Comparison of ENCODE assay signal across 8 cellular contexts in genomic region chr7:27873981-27874957, GRCh38.
DNase-seq lines count a peak whose midpoint lies in the region; ATAC-seq, FAIRE-seq and TF ChIP-seq lines count a peak whose summit lies in the region.

No MANE protein-coding gene starts in this region.

- H2BK20ac ChIP-seq in H1 (ENCODE audit: low read length) = no peak overlapping the region

- CTCF ChIA-PET in A549 (lab: Yijun Ruan, JAX) = interaction anchor here (1.0 to 1.2 kb wide), 2 partner anchors 25 to 685 kb away, joined by 3 to 4 read pairs; no protein-coding TSS in a partner anchor
- CTCF ChIA-PET in H1 (lab: Charles Lee; ENCODE audit: partially characterized antibody) = no interaction called here

- TF ChIP-seq POLR2A in A549 (IDR thresholded peaks at IDR 0.05; ENCODE audit: low read length) (no peak), H1 (IDR thresholded peaks at IDR 0.05; ENCODE audit: control extremely low read depth in 1 of 2, low read depth in 2 of 2, low read length in 2 of 2) (no peak), GM12892 (IDR thresholded peaks at IDR 0.05; ENCODE audit: low read depth, low read length) (no peak)

- no peak overlapping the region for H3K14ac ChIP-seq in H1 (ENCODE audit: insufficient read length)

- peak overlapping the region; percentile 62 for H3K4me2 ChIP-seq in A549
- H3K4me2 ChIP-seq in H1 (ENCODE audit: insufficient read depth in 1 of 2, low read depth in 2 of 2, low read length in 2 of 2) = no peak overlapping the region

- no peak overlapping the region for H2BK15ac ChIP-seq in H1 (ENCODE audit: low read length)

- H4K20me1 ChIP-seq in H1 (replicated peaks in 1 of 2; ENCODE audit: control insufficient read depth in 1 of 2, insufficient read depth in 2 of 2, low read length in 2 of 2) = no peaks in the 10 kb centered on the region

- H3K23ac ChIP-seq in H1 (ENCODE audit: insufficient read length) = no peak overlapping the region

- POLR2A ChIA-PET in A549 (lab: Yijun Ruan, JAX) (no interaction called here), H1 (lab: Charles Lee; ENCODE audit: partially characterized antibody) (interaction anchor here (1.1 kb wide), 1 partner anchor 7 kb away, joined by 3 read pairs; no protein-coding TSS in a partner anchor)

- H2BK12ac ChIP-seq in H1 (ENCODE audit: low read depth, low read length) = no peak overlapping the region

- no peak overlapping the region for H2BK120ac ChIP-seq in H1 (replicated peaks; ENCODE audit: low read depth, low read length)

- DNase-seq in A549 (ENCODE audit: low read depth in 1 of 2, low spot score in 1 of 2) (peak in 1 of 2 experiments; percentile 7), LoVo (ENCODE audit: low spot score) (peak; percentile 52), H1 (ENCODE audit: low read depth in 1 of 2, low spot score in 2 of 2) (no peak), midbrain (lab: John Stamatoyannopoulos, UW) (peak; percentile 70), GM12892 (ENCODE audit: insufficient read length) (no peak), NCI-H1694 (lab: John Stamatoyannopoulos, UW) (no peak), GM10266 (ENCODE audit: extremely low spot score) (no peak), NCI-H526 treated with DMSO at 0.1 percent for 48 hours (lab: John Stamatoyannopoulos, UW) (no peak)

- H3K27ac ChIP-seq in A549 (peak overlapping the region in 1 of 2 experiments; percentile 10; a peak in 2 of 6 replicates), H1 (ENCODE audit: low read depth, low read length) (peak overlapping the region; percentile 44; the same call in 1 of the 2 replicates)

- H3K27me3 ChIP-seq in H1 (replicated peaks in 1 of 4; ENCODE audit: control insufficient read depth in 3 of 4, extremely low read depth in 1 of 4, insufficient read depth in 3 of 4, low read length in 3 of 4) = no peaks in the 10 kb centered on the region

- H3K23me2 ChIP-seq in H1 (ENCODE audit: low read depth, low read length) = no peaks in the 10 kb centered on the region

- no peaks in the 10 kb centered on the region for H3K9me3 ChIP-seq in A549
- no peaks in the 10 kb centered on the region for H3K9me3 ChIP-seq in H1 (ENCODE audit: insufficient read depth in 2 of 2, low read depth in 1 of 2, low read length in 1 of 2)

- H2AFZ ChIP-seq in H1 (ENCODE audit: low read length) = no peak overlapping the region

- no peak overlapping the region for H3K9ac ChIP-seq in H1 (replicated peaks in 1 of 4; ENCODE audit: extremely low read depth in 1 of 4, low read depth in 3 of 4, low read length in 3 of 4)

- H3K79me1 ChIP-seq in H1 (ENCODE audit: low read depth, low read length) = no peaks in the 10 kb centered on the region

- H2BK5ac ChIP-seq in H1 (ENCODE audit: low read depth, low read length) = no peak overlapping the region

- no peak overlapping the region for H3K4me3 ChIP-seq in A549
- H3K4me3 ChIP-seq in H1 (ENCODE audit: extremely low read depth in 1 of 4, insufficient read depth in 2 of 4, low read depth in 3 of 4, low read length in 4 of 4) = no peak overlapping the region

- no peak overlapping the region for H4K8ac ChIP-seq in H1 (ENCODE audit: extremely low read depth, insufficient read depth, low read length)

- no peak overlapping the region for H3K56ac ChIP-seq in H1 (replicated peaks; ENCODE audit: insufficient read length, low read depth, low read length)

- TF ChIP-seq CTCF in A549 (IDR thresholded peaks at IDR 0.05) (no peak), H1 (IDR thresholded peaks at IDR 0.05; ENCODE audit: control extremely low read depth in 1 of 3, insufficient read depth in 1 of 3, low read depth in 1 of 3, low read length in 3 of 3) (no peak), GM10266 (IDR thresholded peaks at IDR 0.05; ENCODE audit: control insufficient read depth, insufficient read depth, low read depth, missing control alignments) (no peak)

- FAIRE-seq in A549 (lab: Jason Lieb, UNC) (peak; percentile 7), H1 (lab: Jason Lieb, UNC) (no peak), GM12892 (lab: Jason Lieb, UNC) (no peak)

- no peak overlapping the region for H3K4ac ChIP-seq in H1 (replicated peaks; ENCODE audit: insufficient read length, low read depth, low read length)

- H4K5ac ChIP-seq in H1 (ENCODE audit: insufficient read length, low read depth, low read length) = no peak overlapping the region

- no peaks in the 10 kb centered on the region for H3K36me3 ChIP-seq in H1 (ENCODE audit: control insufficient read depth in 2 of 4, insufficient read depth in 4 of 4, low read length in 3 of 4)

- no peak for TF ChIP-seq EP300 in A549 (IDR thresholded peaks at IDR 0.05)
- no peak for TF ChIP-seq EP300 in H1 (IDR thresholded peaks at IDR 0.05; ENCODE audit: borderline replicate concordance in 1 of 2, low read depth in 2 of 2, low read length in 2 of 2)

- H4K91ac ChIP-seq in H1 (replicated peaks; ENCODE audit: insufficient read length, low read length) = no peak overlapping the region

- ATAC-seq in A549 = peak in 1 of 2 experiments; percentile 57; a peak in 3 of 6 replicates

- H3K4me1 ChIP-seq in A549 (peaks cover 15% of the 10 kb centered on the region), H1 (replicated peaks in 1 of 4; ENCODE audit: control insufficient read depth in 3 of 4, insufficient read depth in 4 of 4, low read length in 3 of 4) (peaks cover 0 to 2% (median 0%) of the 10 kb centered on the region in 4 experiments; a peak in 3 of 7 replicates)

- H3K18ac ChIP-seq in H1 (ENCODE audit: extremely low read depth, low read length) = no peak overlapping the region

- H3K79me2 ChIP-seq in H1 (ENCODE audit: control insufficient read depth in 1 of 2, insufficient read depth in 2 of 2, low read length in 2 of 2) = no peaks in the 10 kb centered on the region

- WGBS in A549 (ENCODE audit: missing lambda C conversion rate) = 65% methylated on average over 13 of the region's 13 CpGs
- 86% methylated on average over 13 of the region's 13 CpGs; no CpG with 5 or more reads in 1 of the 2 experiments for WGBS in H1 (ENCODE audit: extremely low coverage in 1 of 2, insufficient coverage in 1 of 2, insufficient read length in 1 of 2, insufficient replicate concordance in 2 of 2, low coverage in 1 of 2, low lambda C conversion rate in 2 of 2, missing lambda C conversion rate in 1 of 2), 2 experiments

- no peak for TF ChIP-seq RAD21 in A549 (conservative IDR thresholded peaks at IDR 0.05 in 1 of 2, IDR thresholded peaks at IDR 0.05 in 1 of 2)
- no peak for TF ChIP-seq RAD21 in H1 (IDR thresholded peaks at IDR 0.05 in 1 of 2, conservative IDR thresholded peaks at IDR 0.05 in 1 of 2; ENCODE audit: low read depth in 2 of 2, low read length in 2 of 2)

- H2AK5ac ChIP-seq in H1 (ENCODE audit: low read depth, low read length) = no peak overlapping the region

TF ChIP-seq in A549, 52 proteins besides CTCF, POLR2A, EP300 and RAD21:
- TF ChIP-seq HOXB5 (CRISPR knock-in tag; IDR thresholded peaks at IDR 0.05) (no peak), NFE2L2 (conservative IDR thresholded peaks at IDR 0.05; ENCODE audit: low read length) (no peak), KDM5A (IDR thresholded peaks at IDR 0.05) (no peak), MAX (IDR thresholded peaks at IDR 0.05) (0 out of 2 replicates have a peak, but pooled peaks have one; percentile 20), ELK1 (IDR thresholded peaks at IDR 0.05; ENCODE audit: low read depth, low read length) (no peak)

TF ChIP-seq in H1, 55 proteins besides CTCF, POLR2A, EP300 and RAD21:
- TF ChIP-seq FOSL1 (IDR thresholded peaks at IDR 0.05; ENCODE audit: insufficient read depth, low read depth, low read length) (no peak), ATF2 (IDR thresholded peaks at IDR 0.05; ENCODE audit: low read length) (no peak), TEAD4 (IDR thresholded peaks at IDR 0.05; ENCODE audit: low read depth, low read length) (no peak), HDAC6 (IDR thresholded peaks at IDR 0.05; ENCODE audit: low read depth, low read length) (no peak), KDM1A (IDR thresholded peaks at IDR 0.05; ENCODE audit: borderline replicate concordance, low read length) (no peak), RNF2 (IDR thresholded peaks at IDR 0.05; ENCODE audit: borderline replicate concordance, low read depth, low read length, missing control alignments, poor library complexity, severe bottlenecking) (no peak), CBX8 (IDR thresholded peaks at IDR 0.05; ENCODE audit: borderline replicate concordance, low read depth, low read length) (no peak), SIX5 (IDR thresholded peaks at IDR 0.05; ENCODE audit: low read depth, low read length) (no peak), SIN3A (conservative IDR thresholded peaks at IDR 0.05 in 1 of 2, IDR thresholded peaks at IDR 0.05 in 1 of 2; ENCODE audit: low read depth in 1 of 2, low read length in 2 of 2) (no peak), SP2 (IDR thresholded peaks at IDR 0.05; ENCODE audit: low read length) (no peak), GABPA (IDR thresholded peaks at IDR 0.05; ENCODE audit: borderline replicate concordance, insufficient read depth, low read length) (no peak)
TF ChIP-seq in H1: peak in this region for 0.

Comparison
In these comparisons a context has a peak if more than half of its experiments do, and no peak if none do; other contexts are left out.
1. DNase-seq: peak in LoVo (single experiment) and midbrain (single experiment); none in H1 (0 of 2), GM12892 (single experiment), NCI-H1694 (single experiment), GM10266 (single experiment) and NCI-H526 treated with DMSO at 0.1 percent for 48 hours (single experiment).
2. Of the 18 proteins assayed by ChIP-seq in both H1 and A549: peak only in H1: none; only in A549: MAX; in both: none; in neither: 17.